Comparison of ENCODE assay signal across 10 cellular contexts in genomic region chr2:19893520-19894134, GRCh38. TPM values are rescaled to one million over a fixed set of nuclear protein-coding genes. Genes with fewer than 3 reads are reported as not detected.
A peak's percentile ranks its signal among the peaks of the same experiment; 100 is the strongest.
DNase-seq lines count a peak whose midpoint lies in the region; ATAC-seq, FAIRE-seq and TF ChIP-seq lines count a peak whose summit lies in the region.
"Had no signal": no experiment of that assay in that cellular context is flagged by ENCODE, and none has a peak within 500 bp of the region (broad histone marks: within the 10 kb centered on the region; RNA-seq: fewer than 3 reads in every experiment).

No MANE protein-coding gene starts in this region.

- peak; percentile 54 for DNase-seq in GM20000 (ENCODE audit: low spot score)
- peak; percentile 65 for DNase-seq in GM12878 (ENCODE audit: low read depth, low spot score)
- DNase-seq in cerebellar nuclear complex (lab: John Stamatoyannopoulos, UW): no peak
- no peak for DNase-seq in UCSD-AML1 (lab: John Stamatoyannopoulos, UW; ENCODE audit: unreplicated experiment)
- no peak for DNase-seq in esophagus muscularis mucosa (ENCODE audit: extremely low spot score)
- DNase-seq: NCI-H2171; stimulated activated CD4-positive, alpha-beta T cell treated with anti-CD3 and anti-CD28 coated beads, Interleukin-12 subunit alpha, Interleukin-12 subunit beta, amount 100 ng/mL, for 4 hours had no signal

- H3K79me2 ChIP-seq in GM12878 (ENCODE audit: control insufficient read depth, insufficient read depth, low read length): peaks cover 54% of the 10 kb centered on the region

- peak; percentile 73 for FAIRE-seq in GM12878 (lab: Jason Lieb, UNC)

- POLR2A ChIA-PET in GM12878 (lab: Charles Lee): interaction anchor here (0.7 kb wide), 1 partner anchor 215 kb away, joined by 4 read pairs; no protein-coding TSS in a partner anchor

- BruUV-seq in GM12878 (replicated peaks; lab: Mats Ljungman, UMichigan): no TSS peak

- H3K9me3 ChIP-seq in GM12878 (replicated peaks; ENCODE audit: control insufficient read depth, insufficient read depth, low read length): no peaks in the 10 kb centered on the region; the same call in 2 of the 3 replicates
- H3K9me3 ChIP-seq in esophagus muscularis mucosa: no peaks in the 10 kb centered on the region

- no peaks in the 10 kb centered on the region for H4K20me1 ChIP-seq in GM12878 (ENCODE audit: control insufficient read depth, insufficient read depth)

- 25% methylated on average over 4 of the region's 4 CpGs for WGBS in GM12878 (ENCODE audit: insufficient coverage, insufficient replicate concordance, low lambda C conversion rate, missing lambda C conversion rate)
- WGBS in esophagus muscularis mucosa: 92% methylated on average over 4 of the region's 4 CpGs

- H3K9ac ChIP-seq in GM12878 (ENCODE audit: control insufficient read depth, insufficient read depth, low read length): no peak overlapping the region; the same call in 1 of the 2 replicates

- no peak for TF ChIP-seq CTCF in GM20000 (IDR thresholded peaks at IDR 0.05; ENCODE audit: extremely low read depth, missing control alignments)
- no peak for TF ChIP-seq CTCF in GM12878 (IDR thresholded peaks at IDR 0.05 in 2 of 3, conservative IDR thresholded peaks at IDR 0.05 in 1 of 3; ENCODE audit: control insufficient read depth in 2 of 3, extremely low read depth in 1 of 3, insufficient read depth in 1 of 3, low read depth in 3 of 3, low read length in 3 of 3)
- TF ChIP-seq CTCF in esophagus muscularis mucosa (IDR thresholded peaks at IDR 0.05): no peak

- CTCF ChIA-PET in GM12878 (lab: Yijun Ruan, JAX): interaction anchor here (0.8 kb wide), 2 partner anchors 12 to 332 kb away, joined by 3 read pairs; no protein-coding TSS in a partner anchor

- no peaks in the 10 kb centered on the region for H3K36me3 ChIP-seq in GM12878 (ENCODE audit: control insufficient read depth in 2 of 2, insufficient read depth in 2 of 2, low read length in 1 of 2)
- peaks cover 0 to 5% (median 0%) of the 10 kb centered on the region in 4 donors for H3K36me3 ChIP-seq in esophagus muscularis mucosa

- H3K4me3 ChIP-seq in GM12878: peak overlapping the region; percentile 10; the same call in 1 of the 2 replicates
- no peak overlapping the region for H3K4me3 ChIP-seq in esophagus muscularis mucosa
- H3K4me3 ChIP-seq: SK-N-MC had no signal

- H3K27ac ChIP-seq in GM12878 (ENCODE audit: control insufficient read depth, insufficient read depth) (peak overlapping the region; percentile 86), esophagus muscularis mucosa (replicated peaks in 1 of 4) (no peak overlapping the region)
- H3K27ac ChIP-seq: SK-N-MC had no signal

- in situ Hi-C loops in GM12878 (cut with MboI): no loop called here

- no peak for TF ChIP-seq RAD21 in GM12878 (IDR thresholded peaks at IDR 0.05; ENCODE audit: insufficient read depth, low read depth, low read length)

- H3K4me2 ChIP-seq in GM12878 (ENCODE audit: control insufficient read depth, insufficient read depth): peak overlapping the region; percentile 81

- RAD21 ChIA-PET in GM12878 (lab: Charles Lee; ENCODE audit: unreplicated experiment): no interaction called here

- TF ChIP-seq EP300 in GM12878 (IDR thresholded peaks at IDR 0.05; ENCODE audit: borderline replicate concordance in 1 of 2, control insufficient read depth in 1 of 2, low read depth in 2 of 2, low read length in 2 of 2) (peak in 1 of 2 experiments; percentile 50; a peak in 1 of 4 replicates), esophagus muscularis mucosa (IDR thresholded peaks at IDR 0.05) (no peak)

- TF ChIP-seq POLR2A in GM12878 (IDR thresholded peaks at IDR 0.05; ENCODE audit: low read depth, low read length) (no peak), esophagus muscularis mucosa (IDR thresholded peaks at IDR 0.05; ENCODE audit: low read depth) (no peak)

- SMC1A ChIA-PET in GM12878 (lab: Charles Lee; ENCODE audit: uncharacterized antibody, unreplicated experiment): interaction anchor here (0.6 to 1.4 kb wide), 3 partner anchors 30 to 470 kb away, joined by 3 to 5 read pairs (median 3); no protein-coding TSS in a partner anchor

- H3K4me1 ChIP-seq in GM12878 (ENCODE audit: control insufficient read depth, insufficient read depth, low read length): peaks cover 43% of the 10 kb centered on the region
- H3K4me1 ChIP-seq in esophagus muscularis mucosa: peaks cover 26 to 46% (median 34%) of the 10 kb centered on the region in 4 donors

- H3K27me3 ChIP-seq in GM12878 (replicated peaks in 1 of 2; ENCODE audit: control insufficient read depth in 2 of 2, insufficient read depth in 2 of 2, low read length in 1 of 2) (no peaks in the 10 kb centered on the region), esophagus muscularis mucosa (no peaks in the 10 kb centered on the region)

- intact Hi-C loops in GM12878 (cut with micrococcal nuclease; ENCODE audit: unreplicated experiment) (loop anchor here (1.0 to 2.0 kb wide), 2 partner anchors 8 to 25 kb away; partner anchors contain the start of gene TTC32), esophagus muscularis mucosa (cut with DNase I) (no loop called here)

- peak overlapping the region; percentile 20 for H2AFZ ChIP-seq in GM12878 (ENCODE audit: control insufficient read depth, low read depth, low read length)

- ATAC-seq in GM18517 (IDR thresholded peaks at IDR 0.05; ENCODE audit: unreplicated experiment): peak; percentile 77
- peak; percentile 70 for ATAC-seq in HG03025 (IDR thresholded peaks at IDR 0.05; ENCODE audit: low FRiP score, unreplicated experiment)
- peak; percentile 60 for ATAC-seq in GM12878

TF ChIP-seq in GM12878, 131 proteins besides CTCF, POLR2A, EP300 and RAD21 (continues in another document):
- peak; percentile 63 to 92 for TF ChIP-seq BHLHE40 (IDR thresholded peaks at IDR 0.05; ENCODE audit: borderline replicate concordance in 1 of 2, low read depth in 2 of 2, low read length in 1 of 2)
- TF ChIP-seq CEBPZ (IDR thresholded peaks at IDR 0.05; ENCODE audit: low read depth, low read length): no peak
- TF ChIP-seq HSF1 (IDR thresholded peaks at IDR 0.05; ENCODE audit: low read depth, low read length): no peak
- TF ChIP-seq TARDBP (IDR thresholded peaks at IDR 0.05; ENCODE audit: borderline replicate concordance): no peak

RNA-seq across cellular contexts. Expression of gene TTC32, which starts 8.2 kb away (rescaled TPM):
- 71.7 and 84.3 TPM in 2 replicates for total RNA-seq in GM12878 (2013; cell fraction: nucleolus; rRNA removed)
- total RNA-seq in GM12878 (2014; rRNA removed): 11.1 and 13.2 TPM in 2 replicates
- total RNA-seq in GM12878 (2014; rRNA removed; fragmentation: Illumina TruSeq; extraction: Trizol): 17.2 and 17.7 TPM in 2 replicates
- total RNA-seq in GM12878 (2021): 14.3 and 14.6 TPM in 2 replicates
- polyA plus RNA-seq in GM12878 (2011; ENCODE audit: low read depth): 9.1 TPM
- 25.2 and 32.8 TPM in 2 replicates for polyA plus RNA-seq in GM12878 (2011; rRNA removed)
- 8.0 and 9.6 TPM in 2 replicates for polyA plus RNA-seq in GM12878 (2011; cell fraction: cytosol; rRNA removed)
- 36.6 and 42.1 TPM in 2 replicates for polyA plus RNA-seq in GM12878 (2011; cell fraction: nucleus; rRNA removed)
- 18.3 TPM in 2 replicates for polyA plus RNA-seq in GM12878 (2012)
- polyA plus RNA-seq in GM12878 (2014; fragmentation: Illumina TruSeq; extraction: Trizol): 13.3 and 17.1 TPM in 2 replicates
- polyA plus RNA-seq in GM12878 (2014; fragmentation: Nextera tagmentation; extraction: Ambion mirVana): 10 to 100 TPM; 21.6 to 25.3 TPM
- 15.6 and 16.0 TPM in 2 replicates for polyA plus RNA-seq in GM12878 (2014; rRNA removed)
- polyA plus RNA-seq in GM12878 (2016; fragmentation: Nextera tagmentation; extraction: Ambion mirVana): 10 to 100 TPM; 28.2 to 30.0 TPM
- 6.8 and 8.6 TPM in 2 replicates for polyA minus RNA-seq in GM12878 (2011; rRNA and poly(A)+ RNA removed)
- polyA minus RNA-seq in GM12878 (2011; cell fraction: cytosol; rRNA and poly(A)+ RNA removed): 4.3 and 6.5 TPM in 2 replicates
- polyA minus RNA-seq in GM12878 (2011; cell fraction: nucleus; rRNA and poly(A)+ RNA removed): 39.4 and 42.2 TPM in 2 replicates
- total RNA-seq in esophagus muscularis mucosa: 10 to 100 TPM in 2 of 4 donors, 1 to 10 TPM in 2; 8.1 to 12.5 (median 10.2) TPM

Comparison
In these comparisons a context has a peak if more than half of its experiments do, and no peak if none do; other contexts are left out.
1. DNase-seq: peak in GM20000 (single experiment) and GM12878 (single experiment); none in cerebellar nuclear complex (0 of 2), UCSD-AML1 (single experiment) and esophagus muscularis mucosa (single experiment).
2. Peak in every context shown above with its lines, with median percentiles within 50 percentile points of each other: ATAC-seq.